Comparison of ENCODE assay signal across 8 cellular contexts in the genomic region with DNA sequence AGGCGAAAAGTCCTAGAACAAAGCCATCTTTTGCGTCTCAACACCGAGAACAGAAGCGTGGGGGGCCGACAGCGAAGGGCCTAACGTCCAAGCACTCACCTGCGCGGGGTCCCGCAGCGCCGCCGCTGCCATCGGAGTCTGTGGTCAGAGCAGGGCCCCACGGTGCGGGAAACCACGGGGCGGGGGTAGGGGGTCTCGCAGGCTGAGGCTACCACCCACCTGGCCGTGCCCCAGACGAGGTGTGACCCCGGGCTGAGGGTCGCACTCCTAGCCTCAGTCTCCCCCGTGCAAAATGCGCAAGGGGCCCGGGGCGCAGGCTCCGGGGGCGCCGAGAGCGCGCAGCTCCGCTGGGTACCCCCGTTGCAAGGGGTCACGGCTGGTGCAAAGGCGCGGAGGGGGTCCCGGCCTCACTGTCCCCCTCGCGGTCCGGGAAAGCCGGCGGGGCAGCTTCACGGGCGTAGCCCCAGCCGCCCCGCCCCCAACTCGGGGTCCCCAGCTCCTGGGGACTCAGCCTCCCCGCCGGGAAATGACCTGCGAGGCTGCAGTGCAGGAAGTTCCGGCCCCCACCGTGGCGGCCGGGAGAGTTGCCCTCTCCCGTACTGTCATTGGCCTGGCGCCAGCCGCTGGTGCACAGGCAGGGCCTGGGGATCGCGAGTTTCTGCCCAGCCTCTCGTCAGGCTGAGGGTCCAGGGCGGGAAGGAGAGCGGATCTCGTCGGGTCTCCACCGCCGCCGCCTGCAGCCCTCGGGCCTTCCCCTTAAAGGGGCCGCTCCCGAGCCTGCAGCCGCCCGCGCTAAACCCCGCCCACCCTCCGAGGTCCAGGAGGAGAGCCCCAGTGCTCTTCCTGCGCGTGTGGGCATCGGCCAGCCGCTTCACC. TPM values are rescaled to one million over a fixed set of nuclear protein-coding genes. Genes with fewer than 3 reads are reported as not detected.
DNase-seq lines count a peak whose midpoint lies in the region; ATAC-seq and TF ChIP-seq lines count a peak whose summit lies in the region.

A gene (minus strand): TSS at position 699 of the 876 bp plus-strand sequence. CDS start 567 bp downstream, at position 132.

- DNase-seq in D341Med (ENCODE audit: low spot score) (peak; percentile 88), MG63 (peak; percentile 73), T-helper 22 cell (ENCODE audit: low read depth) (peak; percentile 9), brain microvascular endothelial cell (peak; percentile 22), gastrocnemius medialis (peak; percentile 23 to 43), NCI-H1930 (lab: John Stamatoyannopoulos, UW) (no peak)

- peak within 1 kb of the TSS; percentile 41 for H3K9ac ChIP-seq in iPS-18a (ENCODE audit: low read length)

- H3K27me3 ChIP-seq in MG63 (no peaks in the 10 kb centered on the region), brain microvascular endothelial cell (replicated peaks) (no peaks in the 10 kb centered on the region), iPS-18a (ENCODE audit: control insufficient read depth, insufficient read depth, low read length) (peaks cover 14% of the 10 kb centered on the region), gastrocnemius medialis (no peaks in the 10 kb centered on the region)

- H3K9me3 ChIP-seq in MG63 (peaks cover 20% of the 10 kb centered on the region), iPS-18a (ENCODE audit: control insufficient read depth, low read depth, low read length) (peaks cover 10% of the 10 kb centered on the region), gastrocnemius medialis (peaks cover 0 to 18% (median 12%) of the 10 kb centered on the region in 3 donors)

- intact Hi-C loops in gastrocnemius medialis (cut with DNase I; ENCODE audit: low total_unique reads): loop anchor here (5.0 kb wide), 1 partner anchor 36 kb away; a partner anchor contains a TSS

- in situ Hi-C loops in brain microvascular endothelial cell (cut with HindIII; ENCODE audit: low pct_ligation_motif_present, low sequenced_read_pairs): no loop called here
- in situ Hi-C loops in gastrocnemius medialis (cut with MboI; ENCODE audit: low sequenced_read_pairs in 4 of 4): no loop called here

- peaks cover 10% of the 10 kb centered on the region for H3K36me3 ChIP-seq in MG63
- peaks cover 11% of the 10 kb centered on the region for H3K36me3 ChIP-seq in brain microvascular endothelial cell (replicated peaks)
- peaks cover 7% of the 10 kb centered on the region for H3K36me3 ChIP-seq in iPS-18a (ENCODE audit: control insufficient read depth, low read depth, low read length)
- peaks cover 0 to 24% of the 10 kb centered on the region in 2 donors for H3K36me3 ChIP-seq in gastrocnemius medialis

- TF ChIP-seq POLR2A in gastrocnemius medialis (IDR thresholded peaks at IDR 0.05): no peak

- TF ChIP-seq CTCF in brain microvascular endothelial cell (IDR thresholded peaks at IDR 0.05; ENCODE audit: low read depth, low read length, missing control alignments) (no peak), gastrocnemius medialis (IDR thresholded peaks at IDR 0.05 in 4 of 5, conservative IDR thresholded peaks at IDR 0.05 in 1 of 5) (no peak)

- ATAC-seq in GM21529 (IDR thresholded peaks at IDR 0.05; ENCODE audit: unreplicated experiment) (peak; percentile 77), gastrocnemius medialis (peak in 1 of 2 donors; percentile 71)

- no peak within 1 kb of the TSS for H3K27ac ChIP-seq in brain microvascular endothelial cell
- H3K27ac ChIP-seq in iPS-18a (ENCODE audit: low read length): no peak within 1 kb of the TSS
- peak within 1 kb of the TSS; percentile 42 to 75 (median 65) for H3K27ac ChIP-seq in gastrocnemius medialis

- H3K4me1 ChIP-seq in iPS-18a (ENCODE audit: control insufficient read depth, low read depth, low read length) (peaks cover 5% of the 10 kb centered on the region), gastrocnemius medialis (peaks cover 15 to 18% of the 10 kb centered on the region in 2 donors)

- H3K4me3 ChIP-seq in MG63 (peak within 1 kb of the TSS; percentile 74), brain microvascular endothelial cell (ENCODE audit: low read depth, low read length) (peak within 1 kb of the TSS; percentile 73), iPS-18a (ENCODE audit: low read length) (peak within 1 kb of the TSS; percentile 73), gastrocnemius medialis (peak within 1 kb of the TSS; percentile 85 to 95 (median 90))

RNA-seq across cellular contexts. Expression of the gene that starts here (rescaled TPM):
- total RNA-seq in MG63 (2014; rRNA removed; shearing (Covaris generic); ENCODE audit: low replicate concordance): 1.7 and 2.4 TPM in 2 replicates
- 1 to 10 TPM; 1.7 to 3.5 (median 2.7) TPM for total RNA-seq in gastrocnemius medialis

Comparison
In these comparisons a context has a peak if more than half of its experiments do, and no peak if none do; other contexts are left out.
1. DNase-seq: peak in D341Med (single experiment), MG63 (single experiment), T-helper 22 cell (single experiment), brain microvascular endothelial cell (single experiment) and gastrocnemius medialis (2 of 2); none in NCI-H1930 (0 of 2).
2. H3K27ac ChIP-seq: peak in gastrocnemius medialis (4 of 4); none in brain microvascular endothelial cell (single experiment) and iPS-18a (single experiment).
3. Peak in every context shown above with its lines, with median percentiles within 50 percentile points of each other: H3K4me3 ChIP-seq.